Comparison of ENCODE assay signal across 24 cellular contexts in the genomic region with DNA sequence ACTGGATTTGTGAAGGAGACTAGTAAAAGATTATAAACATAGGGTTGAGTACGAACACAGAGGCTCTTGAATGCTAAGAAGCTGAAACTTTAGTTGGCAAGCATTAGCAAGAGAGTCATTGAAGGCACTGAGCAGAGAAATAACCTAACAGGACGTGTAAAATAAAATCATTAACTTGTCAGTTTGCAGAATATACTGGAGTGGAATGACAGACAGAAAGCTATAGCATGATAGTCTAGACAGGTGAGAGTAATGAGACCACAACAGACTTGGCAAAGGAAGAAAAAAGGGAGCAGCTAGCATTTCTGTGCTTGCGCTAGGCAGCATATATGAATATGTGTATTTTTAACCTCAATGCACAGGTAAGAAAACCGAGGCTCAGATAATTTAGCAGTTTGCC. TPM values are rescaled to one million over a fixed set of nuclear protein-coding genes. Genes with fewer than 3 reads are reported as not detected.
A peak's percentile ranks its signal among the peaks of the same experiment; 100 is the strongest.
DNase-seq lines count a peak whose midpoint lies in the region; ATAC-seq and TF ChIP-seq lines count a peak whose summit lies in the region.
"Had no signal": no experiment of that assay in that cellular context is flagged by ENCODE, and none has a peak within 500 bp of the region (broad histone marks: within the 10 kb centered on the region; RNA-seq: fewer than 3 reads in every experiment).

No MANE protein-coding gene starts in this region.

- peak overlapping the region; percentile 36 for H3K27ac ChIP-seq in neural cell (ENCODE audit: low read length)
- no peak overlapping the region for H3K27ac ChIP-seq in mesendoderm (ENCODE audit: low read depth, low read length)
- H3K27ac ChIP-seq: BLaER1 had no signal

- H3K4ac ChIP-seq in mesendoderm (ENCODE audit: low read depth, low read length), result no peak overlapping the region

- H3F3A ChIP-seq in neural cell (ENCODE audit: insufficient read depth, low read length, poor library complexity, severe bottlenecking), result no peaks in the 10 kb centered on the region

- H2AFZ ChIP-seq in neural cell (ENCODE audit: low read depth, low read length), result no peak overlapping the region

- TF ChIP-seq EP300 in neural cell (conservative IDR thresholded peaks at IDR 0.05; ENCODE audit: poor library complexity, severe bottlenecking), result peak; percentile 92

- H3K9ac ChIP-seq in neural cell (ENCODE audit: low read length) (no peak overlapping the region), mesendoderm (ENCODE audit: low read length) (no peak overlapping the region)
- H3K9ac ChIP-seq: BLaER1 had no signal

- H3K36me3 Mint-ChIP-seq in central memory CD8-positive, alpha-beta T cell (ENCODE audit: insufficient read depth), result peaks cover 24% of the 10 kb centered on the region

- no peak overlapping the region for H2BK5ac ChIP-seq in mesendoderm (ENCODE audit: low read length)

- no peak for TF ChIP-seq CTCF in neural cell (IDR thresholded peaks at IDR 0.05; ENCODE audit: poor library complexity, severe bottlenecking)
- TF ChIP-seq CTCF in retinal pigment epithelial cell (conservative IDR thresholded peaks at IDR 0.05; ENCODE audit: low read depth, low read length), result no peak

- CTCF ChIA-PET in HEK293T (lab: Yijun Ruan, JAX), result no interaction called here

- DNase-seq in central memory CD8-positive, alpha-beta T cell (ENCODE audit: low spot score in 2 of 2), result no peak
- peak; percentile 3 for DNase-seq in retinal pigment epithelial cell (ENCODE audit: low read depth)
- DNase-seq in NCI-H1417 treated with DMSO at 0.1 percent for 48 hours (lab: John Stamatoyannopoulos, UW), result no peak
- no peak for DNase-seq in mesendoderm
- DNase-seq in HEK293T (ENCODE audit: extremely low spot score), result no peak
- DNase-seq: 8988T; ACHN; BE2C; C1 segment of cervical spinal cord; CD4-positive, alpha-beta memory T cell; CD4-positive, CD25-positive, alpha-beta regulatory T cell; CD8-positive, alpha-beta memory T cell; COR-L47; DMS 273 treated with DMSO at 0.1 percent for 48 hours; DMS153; DMS53; DMS79; DND-41; EL; GDM1 had no signal

- no peak overlapping the region for H3K18ac ChIP-seq in mesendoderm (ENCODE audit: low read length)

- H3K56ac ChIP-seq in mesendoderm (ENCODE audit: low read length), result no peak overlapping the region

- peak overlapping the region; percentile 26 for H3K27ac Mint-ChIP-seq in central memory CD8-positive, alpha-beta T cell (ENCODE audit: low read depth)
- H3K27ac Mint-ChIP-seq: CD14-positive monocyte had no signal

- no peaks in the 10 kb centered on the region for H3K9me2 ChIP-seq in neural cell (ENCODE audit: insufficient read depth, low read length)

- H2BK120ac ChIP-seq in mesendoderm (ENCODE audit: low read depth, low read length), result no peak overlapping the region

- POLR2A ChIA-PET in HEK293T (lab: Yijun Ruan, JAX), result no interaction called here

- no peak overlapping the region for H3K23ac ChIP-seq in mesendoderm (ENCODE audit: low read length)

- H3K27me3 Mint-ChIP-seq in central memory CD8-positive, alpha-beta T cell, result no peaks in the 10 kb centered on the region
- H3K27me3 Mint-ChIP-seq: CD4-positive, alpha-beta memory T cell; CD4-positive, CD25-positive, alpha-beta regulatory T cell; CD8-positive, alpha-beta memory T cell had no signal

- no peaks in the 10 kb centered on the region for H4K20me1 ChIP-seq in neural cell (ENCODE audit: insufficient read depth)
- H4K20me1 ChIP-seq: BLaER1 had no signal

- H4K5ac ChIP-seq in mesendoderm (ENCODE audit: low read length), result no peak overlapping the region

- H3K4me2 ChIP-seq in neural cell (ENCODE audit: low read length) (no peak overlapping the region), mesendoderm (ENCODE audit: low read length) (no peak overlapping the region)
- H3K4me2 ChIP-seq: BLaER1 had no signal

- H3K4me3 ChIP-seq in neural cell (ENCODE audit: low read length) (no peak overlapping the region), retinal pigment epithelial cell (ENCODE audit: low read length) (no peak overlapping the region), mesendoderm (ENCODE audit: low read length) (no peak overlapping the region)
- H3K4me3 ChIP-seq: BLaER1, GM12878 had no signal

- H3K9me3 Mint-ChIP-seq in central memory CD8-positive, alpha-beta T cell, result no peaks in the 10 kb centered on the region
- H3K9me3 Mint-ChIP-seq: CD14-positive monocyte; CD4-positive, alpha-beta memory T cell; CD4-positive, CD25-positive, alpha-beta regulatory T cell; CD8-positive, alpha-beta memory T cell had no signal

- H4K8ac ChIP-seq in mesendoderm (ENCODE audit: low read depth, low read length), result no peak overlapping the region

- no peaks in the 10 kb centered on the region for H3K9me3 ChIP-seq in neural cell (ENCODE audit: low read length)
- H3K9me3 ChIP-seq: BE2C, BLaER1 had no signal

- H3K27me3 ChIP-seq in neural cell (ENCODE audit: insufficient read depth, low read depth, low read length), result no peaks in the 10 kb centered on the region
- H3K27me3 ChIP-seq in mesendoderm (ENCODE audit: insufficient read depth, low read length, poor library complexity), result no peaks in the 10 kb centered on the region
- H3K27me3 ChIP-seq: BE2C, BLaER1 had no signal

- no CpG with 5 or more reads among the region's 4 CpGs for WGBS in mesendoderm (ENCODE audit: extremely low coverage, insufficient coverage, low lambda C conversion rate)

- TF ChIP-seq RAD21 in neural cell (conservative IDR thresholded peaks at IDR 0.05), result no peak

- H3K4me3 Mint-ChIP-seq in central memory CD8-positive, alpha-beta T cell, result no peak overlapping the region
- H3K4me3 Mint-ChIP-seq: CD14-positive monocyte; CD8-positive, alpha-beta memory T cell had no signal

- H3K79me1 ChIP-seq in mesendoderm (ENCODE audit: low read length), result no peaks in the 10 kb centered on the region

- no peak for ATAC-seq in central memory CD8-positive, alpha-beta T cell (replicated peaks; ENCODE audit: extremely low read depth, poor library complexity, severe bottlenecking)
- ATAC-seq: GM12878 had no signal

- H3K36me3 ChIP-seq in neural cell (ENCODE audit: insufficient read depth, low read length), result peaks cover 5% of the 10 kb centered on the region
- no peaks in the 10 kb centered on the region for H3K36me3 ChIP-seq in mesendoderm (ENCODE audit: control insufficient read depth, insufficient read depth, low read length)
- H3K36me3 ChIP-seq: BE2C had no signal

- no peaks in the 10 kb centered on the region for H3K4me1 ChIP-seq in mesendoderm (ENCODE audit: control insufficient read depth, low read depth, low read length)
- H3K4me1 ChIP-seq: BE2C had no signal

- H3K79me2 ChIP-seq in neural cell (replicated peaks; ENCODE audit: insufficient read depth, low read length) (no peaks in the 10 kb centered on the region), mesendoderm (ENCODE audit: control insufficient read depth, insufficient read depth, low read length) (no peaks in the 10 kb centered on the region)

- H2BK15ac ChIP-seq in mesendoderm (replicated peaks; ENCODE audit: low read depth), result no peak overlapping the region

- H3K4me1 Mint-ChIP-seq in central memory CD8-positive, alpha-beta T cell, result peaks cover 20% of the 10 kb centered on the region
- H3K4me1 Mint-ChIP-seq: CD14-positive monocyte had no signal

- no peak overlapping the region for H2AK5ac ChIP-seq in mesendoderm (ENCODE audit: low read length)

TF ChIP-seq in neural cell, 6 proteins besides CTCF, POLR2A, EP300 and RAD21:
- no peak for TF ChIP-seq TAF1 (IDR thresholded peaks at IDR 0.05; ENCODE audit: low read depth)
- TF ChIP-seq POLR2AphosphoS5 (IDR thresholded peaks at IDR 0.05), result peak; percentile 57

TF ChIP-seq in HEK293T, 16 proteins besides CTCF, POLR2A, EP300 and RAD21:
- TF ChIP-seq SUZ12 (IDR thresholded peaks at IDR 0.05), result no peak
- no peak for TF ChIP-seq SP1 (IDR thresholded peaks at IDR 0.05)
- no peak for TF ChIP-seq TARDBP (IDR thresholded peaks at IDR 0.05)
- no peak for TF ChIP-seq LEF1 (IDR thresholded peaks at IDR 0.05; ENCODE audit: borderline replicate concordance)
- TF ChIP-seq BHLHE40 (IDR thresholded peaks at IDR 0.05; ENCODE audit: borderline replicate concordance), result no peak
- no peak for TF ChIP-seq FOXA1 (IDR thresholded peaks at IDR 0.05)
- TF ChIP-seq HDGF (IDR thresholded peaks at IDR 0.05; ENCODE audit: borderline replicate concordance), result no peak
- no peak for TF ChIP-seq NFRKB (IDR thresholded peaks at IDR 0.05)
- no peak for TF ChIP-seq ARNT (IDR thresholded peaks at IDR 0.05)
- TF ChIP-seq, protein P1, sequence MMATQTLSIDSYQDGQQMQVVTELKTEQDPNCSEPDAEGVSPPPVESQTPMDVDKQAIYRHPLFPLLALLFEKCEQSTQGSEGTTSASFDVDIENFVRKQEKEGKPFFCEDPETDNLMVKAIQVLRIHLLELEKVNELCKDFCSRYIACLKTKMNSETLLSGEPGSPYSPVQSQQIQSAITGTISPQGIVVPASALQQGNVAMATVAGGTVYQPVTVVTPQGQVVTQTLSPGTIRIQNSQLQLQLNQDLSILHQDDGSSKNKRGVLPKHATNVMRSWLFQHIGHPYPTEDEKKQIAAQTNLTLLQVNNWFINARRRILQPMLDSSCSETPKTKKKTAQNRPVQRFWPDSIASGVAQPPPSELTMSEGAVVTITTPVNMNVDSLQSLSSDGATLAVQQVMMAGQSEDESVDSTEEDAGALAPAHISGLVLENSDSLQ (IDR thresholded peaks at IDR 0.05), result no peak
- no peak for TF ChIP-seq CTBP1 (IDR thresholded peaks at IDR 0.05; ENCODE audit: borderline replicate concordance)
- no peak for TF ChIP-seq FOXM1 (IDR thresholded peaks at IDR 0.05; ENCODE audit: borderline replicate concordance)
- no peak for TF ChIP-seq FOXK2 (IDR thresholded peaks at IDR 0.05)
TF ChIP-seq in HEK293T: peak in this region for 0.

RNA-seq across cellular contexts. Expression of a gene that starts 30.8 kb away (rescaled TPM):
- polyA plus RNA-seq in neural cell, result 43.8 and 56.5 TPM in 2 replicates
- 71.1 and 72.0 TPM in 2 replicates for polyA minus RNA-seq in neural cell
- 13.3 TPM for polyA plus RNA-seq in mesendoderm (2013, experiment 1 of 2)
- polyA plus RNA-seq in mesendoderm (2013, experiment 2 of 2), result 13.2 TPM
